Comparison of ENCODE assay signal across 13 cellular contexts in genomic region chr2:200356794-200357472, GRCh38. TPM values are rescaled to one million over a fixed set of nuclear protein-coding genes. Genes with fewer than 3 reads are reported as not detected.
A peak's percentile ranks its signal among the peaks of the same experiment; 100 is the strongest.
DNase-seq lines count a peak whose midpoint lies in the region; ATAC-seq and TF ChIP-seq lines count a peak whose summit lies in the region.
"Had no signal": no experiment of that assay in that cellular context is flagged by ENCODE, and none has a peak within 500 bp of the region (broad histone marks: within the 10 kb centered on the region; RNA-seq: fewer than 3 reads in every experiment).

No MANE protein-coding gene starts in this region.

- peak overlapping the region; percentile 22 for H2AK5ac ChIP-seq in trophoblast cell (ENCODE audit: low read length)

- TF ChIP-seq CTCF in GM23338 (conservative IDR thresholded peaks at IDR 0.05; ENCODE audit: low read depth in 2 of 2), result no peak
- TF ChIP-seq CTCF in fibroblast of mammary gland (conservative IDR thresholded peaks at IDR 0.05; ENCODE audit: control insufficient read depth, insufficient read depth, low read depth, low read length), result no peak

- H3K27me3 ChIP-seq in GM23338 (ENCODE audit: insufficient read depth), result no peaks in the 10 kb centered on the region
- H3K27me3 ChIP-seq in SJCRH30, result no peaks in the 10 kb centered on the region
- no peaks in the 10 kb centered on the region for H3K27me3 ChIP-seq in trophoblast cell (ENCODE audit: insufficient read depth, low read length)

- no peak overlapping the region for H3K23ac ChIP-seq in trophoblast cell (ENCODE audit: low read length)

- H3K36me3 Mint-ChIP-seq in GM23338 (ENCODE audit: low read depth), result peaks cover 9% of the 10 kb centered on the region; the same call in 2 of the 3 replicates

- H3K4me3 Mint-ChIP-seq in GM23338, result no peak overlapping the region; the same call in 2 of the 3 replicates
- H3K4me3 Mint-ChIP-seq: activated B cell treated with CpG ODN at 0.5 μM for 24 hours; central memory CD8-positive, alpha-beta T cell had no signal

- H4K20me1 ChIP-seq in GM23338 (replicated peaks; ENCODE audit: insufficient read depth), result no peaks in the 10 kb centered on the region

- H2BK120ac ChIP-seq in trophoblast cell (ENCODE audit: insufficient read depth, low read length, poor library complexity), result peak overlapping the region; percentile 78

- H3K4me1 ChIP-seq in GM23338 (ENCODE audit: insufficient read depth) (peaks cover 85% of the 10 kb centered on the region), SJCRH30 (peaks cover 33% of the 10 kb centered on the region), trophoblast cell (ENCODE audit: control insufficient read depth in 1 of 2, insufficient read depth in 2 of 2, low read length in 2 of 2) (peaks cover 18 to 26% of the 10 kb centered on the region in 2 experiments)

- ATAC-seq in GM23338 (peak; percentile 19), GM19467 (IDR thresholded peaks at IDR 0.05; ENCODE audit: unreplicated experiment) (no peak)

- H4K91ac ChIP-seq in trophoblast cell (ENCODE audit: low read depth, low read length), result peak overlapping the region; percentile 84

- H3K4me1 Mint-ChIP-seq in GM23338, result peaks cover 89% of the 10 kb centered on the region
- H3K4me1 Mint-ChIP-seq: activated B cell treated with CpG ODN at 0.5 μM for 24 hours; central memory CD8-positive, alpha-beta T cell had no signal

- 0 out of 2 replicates have a peak overlapping the region, but pooled peaks have one; percentile 21 for H3K4me2 ChIP-seq in GM23338
- H3K4me2 ChIP-seq in trophoblast cell (ENCODE audit: low read length), result peak overlapping the region; percentile 3

- no peak overlapping the region for H3K9ac ChIP-seq in trophoblast cell (ENCODE audit: low read length)

- H3K4me3 ChIP-seq in GM23338, result no peak overlapping the region
- no peak overlapping the region for H3K4me3 ChIP-seq in SJCRH30
- no peak overlapping the region for H3K4me3 ChIP-seq in fibroblast of mammary gland (ENCODE audit: control insufficient read depth, low read depth, low read length)
- H3K4me3 ChIP-seq in trophoblast cell (ENCODE audit: low read depth, low read length), result no peak overlapping the region

- WGBS in trophoblast cell (ENCODE audit: extremely low coverage, insufficient coverage, insufficient read length), result no CpG with 5 or more reads among the region's 1 CpG

- H3K27ac ChIP-seq in GM23338 (ENCODE audit: low read depth) (peak overlapping the region; percentile 28; the same call in 1 of the 2 replicates), SJCRH30 (peak overlapping the region; percentile 30), trophoblast cell (ENCODE audit: low read depth, low read length) (peak overlapping the region; percentile 95)

- peak overlapping the region; percentile 67 for H2BK12ac ChIP-seq in trophoblast cell (ENCODE audit: low read length)

- H4K12ac ChIP-seq in trophoblast cell (ENCODE audit: low read depth, low read length), result no peak overlapping the region

- H3K36me3 ChIP-seq in GM23338 (ENCODE audit: insufficient read depth) (no peaks in the 10 kb centered on the region), SJCRH30 (peaks cover 58% of the 10 kb centered on the region), trophoblast cell (ENCODE audit: control insufficient read depth in 1 of 2, insufficient read depth in 2 of 2, low read length in 2 of 2) (no peaks in the 10 kb centered on the region)

- H3K79me2 ChIP-seq in GM23338 (replicated peaks; ENCODE audit: insufficient read depth) (peaks cover 90% of the 10 kb centered on the region), trophoblast cell (ENCODE audit: control insufficient read depth, insufficient read depth, low read length, poor library complexity) (peaks cover 9% of the 10 kb centered on the region)

- H3K9me3 ChIP-seq in SJCRH30 (replicated peaks) (no peaks in the 10 kb centered on the region), trophoblast cell (ENCODE audit: insufficient read depth, low read depth, low read length) (no peaks in the 10 kb centered on the region)

- peak overlapping the region; percentile 92 for H3K18ac ChIP-seq in trophoblast cell (ENCODE audit: low read length)

- DNase-seq in GM23338 (ENCODE audit: low spot score) (peak; percentile 55), SJCRH30 (peak; percentile 20 to 56), fibroblast of mammary gland (ENCODE audit: low read depth) (peak; percentile 35), trophoblast cell (peak; percentile 73 to 96), HT-29 (ENCODE audit: low spot score) (no peak), NCI-H510A treated with DMSO at 0.1 percent for 48 hours (lab: John Stamatoyannopoulos, UW) (no peak), H4 (ENCODE audit: low spot score) (no peak)
- DNase-seq: activated B cell treated with CpG ODN at 0.5 μM for 24 hours; activated T-cell treated with anti-CD3 and anti-CD28 coated beads, Interleukin-2, amount 50 U/mL, for 48 hours; DMS79; NCI-H187 treated with DMSO at 0.1 percent for 48 hours had no signal

- H3K27ac Mint-ChIP-seq in GM23338, result peak overlapping the region; percentile 54
- H3K27ac Mint-ChIP-seq: activated B cell treated with CpG ODN at 0.5 μM for 24 hours had no signal

- H3K9me3 Mint-ChIP-seq in GM23338, result no peaks in the 10 kb centered on the region
- H3K9me3 Mint-ChIP-seq: activated B cell treated with CpG ODN at 0.5 μM for 24 hours; central memory CD8-positive, alpha-beta T cell had no signal

- H3K14ac ChIP-seq in trophoblast cell (ENCODE audit: low read length), result peak overlapping the region; percentile 64

- H4K8ac ChIP-seq in trophoblast cell (ENCODE audit: low read depth, low read length), result peak overlapping the region; percentile 36

- H2BK5ac ChIP-seq in trophoblast cell (ENCODE audit: low read depth, low read length, poor library complexity), result peak overlapping the region; percentile 98

- peaks cover 25% of the 10 kb centered on the region for H3K79me1 ChIP-seq in trophoblast cell (ENCODE audit: low read length)

- no peaks in the 10 kb centered on the region for H3F3A ChIP-seq in GM23338 (replicated peaks; ENCODE audit: low read depth)

- peaks cover 8% of the 10 kb centered on the region for H3K27me3 Mint-ChIP-seq in GM23338 (ENCODE audit: insufficient read depth, low read depth, poor library complexity)
- H3K27me3 Mint-ChIP-seq: central memory CD8-positive, alpha-beta T cell had no signal

- no peak overlapping the region for H2AFZ ChIP-seq in GM23338
- H2AFZ ChIP-seq in trophoblast cell (ENCODE audit: insufficient read depth, low read length, poor library complexity), result no peak overlapping the region

- peak overlapping the region; percentile 65 for H3K4ac ChIP-seq in trophoblast cell (ENCODE audit: low read depth, low read length)

- H3K9me2 ChIP-seq in GM23338 (ENCODE audit: insufficient read depth), result no peaks in the 10 kb centered on the region

TF ChIP-seq in GM23338, 12 proteins besides CTCF, POLR2A, EP300 and RAD21:
- TF ChIP-seq EZH2phosphoT487 (IDR thresholded peaks at IDR 0.05; ENCODE audit: unreplicated experiment) (no peak), NANOG (IDR thresholded peaks at IDR 0.05; ENCODE audit: borderline replicate concordance) (no peak), CREB1 (CRISPR knock-in tag; IDR thresholded peaks at IDR 0.05; ENCODE audit: low read depth) (no peak), ZNF114 (CRISPR knock-in tag; IDR thresholded peaks at IDR 0.05) (no peak), REST (IDR thresholded peaks at IDR 0.05; ENCODE audit: unreplicated experiment) (no peak), JUNB (IDR thresholded peaks at IDR 0.05; ENCODE audit: unreplicated experiment) (no peak)

RNA-seq across cellular contexts. Expression of gene SPATS2L, which starts 50.4 kb away (rescaled TPM):
- total RNA-seq in GM23338 (2014; rRNA removed; shearing (Covaris generic)), result 118 and 146 TPM in 2 replicates
- polyA plus RNA-seq in GM23338 (2016; fragmentation: Nextera tagmentation; extraction: Ambion mirVana), result 154 and 263 TPM in 2 replicates
- 339 and 355 TPM in 2 replicates for total RNA-seq in SJCRH30 (2014; rRNA removed; shearing (Covaris generic))
- 338 and 348 TPM in 2 replicates for polyA plus RNA-seq in trophoblast cell (2013)
- total RNA-seq in HT-29 (2014; rRNA removed; shearing (Covaris generic)), result 60.5 and 64.0 TPM in 2 replicates
- 55.5 and 68.1 TPM in 2 replicates for total RNA-seq in H4 (2014; rRNA removed; shearing (Covaris generic))

Comparison
In these comparisons a context has a peak if more than half of its experiments do, and no peak if none do; other contexts are left out.
1. DNase-seq: peak in GM23338 (single experiment), SJCRH30 (2 of 2), fibroblast of mammary gland (single experiment) and trophoblast cell (2 of 2); none in HT-29 (single experiment), NCI-H510A treated with DMSO at 0.1 percent for 48 hours (single experiment) and H4 (single experiment).
2. H3K27ac ChIP-seq: peak in every context shown above with its lines; median percentile 95 in trophoblast cell; 30 in SJCRH30; 28 in GM23338.